ENCODE assay signal across 8 cellular contexts in the genomic region with DNA sequence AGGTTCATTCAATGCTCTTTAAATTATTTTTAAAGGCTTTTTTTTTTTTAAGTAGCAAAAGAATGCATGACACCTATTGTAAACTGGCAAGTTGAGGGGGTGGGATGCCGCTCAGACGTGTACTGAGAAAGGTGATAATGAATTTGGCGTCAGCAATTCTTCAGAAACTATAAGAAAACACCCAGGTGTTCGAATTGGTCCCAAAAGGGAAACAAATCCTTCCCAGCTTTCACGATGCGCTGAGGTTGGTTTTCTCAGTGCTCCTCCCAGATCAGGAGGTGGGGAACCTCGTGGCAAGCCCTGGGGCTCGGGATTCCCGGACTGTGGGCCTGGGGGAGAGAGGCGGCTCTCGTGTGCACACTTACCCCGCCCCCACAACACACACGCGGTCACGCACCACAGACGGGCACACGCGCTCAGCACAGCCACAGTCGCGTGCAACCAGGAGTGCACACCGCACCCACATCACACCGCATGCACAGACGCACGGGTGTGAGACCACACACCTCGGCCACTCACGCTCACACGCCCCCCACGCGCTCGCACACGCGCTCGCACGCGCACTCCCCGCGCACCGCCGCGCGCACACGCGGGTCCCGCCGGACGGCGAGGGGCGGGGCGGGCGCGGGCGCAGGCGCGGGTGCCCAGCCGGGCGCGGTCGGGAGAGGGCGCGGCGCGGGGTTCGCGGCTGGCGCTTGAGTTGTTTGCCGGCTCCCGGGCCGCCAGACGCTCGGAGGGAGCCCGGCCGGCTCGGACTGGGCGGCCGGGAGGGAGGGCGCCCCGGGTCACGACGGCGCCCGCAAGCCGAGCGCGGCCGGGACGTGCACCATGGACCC. TPM values are rescaled to one million over a fixed set of nuclear protein-coding genes. Genes with fewer than 3 reads are reported as not detected.
A peak's percentile ranks its signal among the peaks of the same experiment; 100 is the strongest.
DNase-seq lines count a peak whose midpoint lies in the region; ATAC-seq and TF ChIP-seq lines count a peak whose summit lies in the region.

Gene FAM124A, plus strand, starts transcription at position 725 of the 836 bp plus-strand sequence. Its CDS starts 104 bp downstream, at position 829.

- peak within 1 kb of the TSS; percentile 66 for H3K27ac ChIP-seq in VCaP

- ATAC-seq in GM21367 (IDR thresholded peaks at IDR 0.05; ENCODE audit: unreplicated experiment) (peak; percentile 80), left lobe of liver (peak; percentile 95), GM18873 (IDR thresholded peaks at IDR 0.05; ENCODE audit: low FRiP score, unreplicated experiment) (no peak)

- H3K4me3 Mint-ChIP-seq in IgD-negative memory B cell (peak within 1 kb of the TSS; percentile 80 to 91 (median 82)), chondrocyte (ENCODE audit: unreplicated experiment) (peak within 1 kb of the TSS; percentile 80)

- H3K36me3 Mint-ChIP-seq in IgD-negative memory B cell, result peaks cover 2% of the 10 kb centered on the region
- no peaks in the 10 kb centered on the region for H3K36me3 Mint-ChIP-seq in chondrocyte (ENCODE audit: low read depth)

- no peaks in the 10 kb centered on the region for H3K9me3 Mint-ChIP-seq in IgD-negative memory B cell
- no peaks in the 10 kb centered on the region for H3K9me3 Mint-ChIP-seq in chondrocyte (ENCODE audit: low read depth)

- TF ChIP-seq CTCF in VCaP (conservative IDR thresholded peaks at IDR 0.05) (peak; percentile 85), chondrocyte (IDR thresholded peaks at IDR 0.05) (peak; percentile 63)

- no peak within 1 kb of the TSS for H3K27ac Mint-ChIP-seq in IgD-negative memory B cell
- no peak within 1 kb of the TSS for H3K27ac Mint-ChIP-seq in chondrocyte (ENCODE audit: unreplicated experiment)

- DNase-seq in CMK (ENCODE audit: low read depth) (peak; percentile 24), chondrocyte (ENCODE audit: low spot score) (no peak), left lobe of liver (ENCODE audit: low spot score) (peak; percentile 57)
- DNase-seq in stimulated activated CD4-positive, alpha-beta T cell treated with anti-CD3 and anti-CD28 coated beads, Interleukin-2, amount 100 ng/mL, for 48 hours, result peak; percentile 47 to 64

- H3K27me3 Mint-ChIP-seq in IgD-negative memory B cell (peaks cover 27% of the 10 kb centered on the region), chondrocyte (ENCODE audit: low read depth) (peaks cover 9% of the 10 kb centered on the region)

- peaks cover 0 to 1% (median 0%) of the 10 kb centered on the region in 3 donors for H3K4me1 Mint-ChIP-seq in IgD-negative memory B cell
- H3K4me1 Mint-ChIP-seq in chondrocyte (ENCODE audit: low read depth), result peaks cover 7% of the 10 kb centered on the region

RNA-seq across cellular contexts. Expression of gene FAM124A, which starts in this region (rescaled TPM):
- not detected for polyA plus RNA-seq in IgD-negative memory B cell
- total RNA-seq in chondrocyte, result 1.0 to 2.4 TPM (median 2.3 TPM) in 3 replicates
- 0.50 TPM for total RNA-seq in left lobe of liver

Comparison
In these comparisons a context has a peak if more than half of its experiments do, and no peak if none do; other contexts are left out.
1. Peak in DNase-seq and ATAC-seq in left lobe of liver; RNA of the gene not detected or under 1 TPM.